ENCODE assay signal across 1 cellular context in genomic region chr17:17749921-17750320, GRCh38.
TF ChIP-seq lines count a peak whose summit lies in the region.

No MANE protein-coding gene starts in this region.

TF ChIP-seq in WTC11, 78 proteins besides CTCF, POLR2A, EP300 and RAD21 (continued from another document):
- TF ChIP-seq ZNF281 (CRISPR knock-in tag; IDR thresholded peaks at IDR 0.05) (no peak), FOXK1 (CRISPR knock-in tag; IDR thresholded peaks at IDR 0.05) (0 out of 2 replicates have a peak, but pooled peaks have one; percentile 19), PRDM15 (CRISPR knock-in tag; IDR thresholded peaks at IDR 0.05) (no peak), CBFB (CRISPR knock-in tag; IDR thresholded peaks at IDR 0.05; ENCODE audit: low read depth) (no peak), ZNF425 (CRISPR knock-in tag; conservative IDR thresholded peaks at IDR 0.05) (no peak), USF2 (CRISPR knock-in tag; IDR thresholded peaks at IDR 0.05) (peak; percentile 99), TCF7 (CRISPR knock-in tag; IDR thresholded peaks at IDR 0.05; ENCODE audit: low read depth) (no peak), ZNF671 (CRISPR knock-in tag; IDR thresholded peaks at IDR 0.05) (no peak), SMAD4 (CRISPR knock-in tag; IDR thresholded peaks at IDR 0.05) (no peak), JAZF1 (CRISPR knock-in tag; IDR thresholded peaks at IDR 0.05) (no peak), STAT6 (CRISPR knock-in tag; conservative IDR thresholded peaks at IDR 0.05; ENCODE audit: low read depth) (no peak), MYBL2 (CRISPR knock-in tag; IDR thresholded peaks at IDR 0.05) (no peak), FOXP4 (CRISPR knock-in tag; IDR thresholded peaks at IDR 0.05) (no peak), SMAD3 (CRISPR knock-in tag; IDR thresholded peaks at IDR 0.05; ENCODE audit: borderline replicate concordance) (no peak), CDX4 (CRISPR knock-in tag; IDR thresholded peaks at IDR 0.05; ENCODE audit: borderline replicate concordance) (no peak), ETV6 (CRISPR knock-in tag; IDR thresholded peaks at IDR 0.05) (no peak), GRHL2 (CRISPR knock-in tag; IDR thresholded peaks at IDR 0.05; ENCODE audit: insufficient replicate concordance, severe bottlenecking) (no peak), MXD4 (CRISPR knock-in tag; IDR thresholded peaks at IDR 0.05; ENCODE audit: borderline replicate concordance) (no peak), GABPB1 (CRISPR knock-in tag; IDR thresholded peaks at IDR 0.05) (no peak), ARID4B (CRISPR knock-in tag; IDR thresholded peaks at IDR 0.05; ENCODE audit: borderline replicate concordance) (no peak), EMX1 (CRISPR knock-in tag; IDR thresholded peaks at IDR 0.05) (no peak), MAX (CRISPR knock-in tag; IDR thresholded peaks at IDR 0.05) (peak; percentile 66; the same call in 1 of the 2 replicates)
